ENCODE assay signal across 1 cellular context in genomic region chr9:121200346-121200745, GRCh38.
TF ChIP-seq lines count a peak whose summit lies in the region.

No MANE protein-coding gene starts in this region.

TF ChIP-seq in GM23338, 12 proteins besides CTCF, POLR2A, EP300 and RAD21 (continued from another document):
- TF ChIP-seq REST (IDR thresholded peaks at IDR 0.05; ENCODE audit: unreplicated experiment) (no peak), CREB1 (CRISPR knock-in tag; IDR thresholded peaks at IDR 0.05; ENCODE audit: low read depth) (no peak), ZNF331 (CRISPR knock-in tag; IDR thresholded peaks at IDR 0.05; ENCODE audit: low read depth) (no peak), NANOG (IDR thresholded peaks at IDR 0.05; ENCODE audit: borderline replicate concordance) (no peak), POLR2AphosphoS5 (IDR thresholded peaks at IDR 0.05; ENCODE audit: low read depth) (no peak), EZH2phosphoT487 (IDR thresholded peaks at IDR 0.05; ENCODE audit: unreplicated experiment) (no peak)
TF ChIP-seq in GM23338: peak in this region for 0.
